ENCODE assay signal across 3 cellular contexts in the genomic region with DNA sequence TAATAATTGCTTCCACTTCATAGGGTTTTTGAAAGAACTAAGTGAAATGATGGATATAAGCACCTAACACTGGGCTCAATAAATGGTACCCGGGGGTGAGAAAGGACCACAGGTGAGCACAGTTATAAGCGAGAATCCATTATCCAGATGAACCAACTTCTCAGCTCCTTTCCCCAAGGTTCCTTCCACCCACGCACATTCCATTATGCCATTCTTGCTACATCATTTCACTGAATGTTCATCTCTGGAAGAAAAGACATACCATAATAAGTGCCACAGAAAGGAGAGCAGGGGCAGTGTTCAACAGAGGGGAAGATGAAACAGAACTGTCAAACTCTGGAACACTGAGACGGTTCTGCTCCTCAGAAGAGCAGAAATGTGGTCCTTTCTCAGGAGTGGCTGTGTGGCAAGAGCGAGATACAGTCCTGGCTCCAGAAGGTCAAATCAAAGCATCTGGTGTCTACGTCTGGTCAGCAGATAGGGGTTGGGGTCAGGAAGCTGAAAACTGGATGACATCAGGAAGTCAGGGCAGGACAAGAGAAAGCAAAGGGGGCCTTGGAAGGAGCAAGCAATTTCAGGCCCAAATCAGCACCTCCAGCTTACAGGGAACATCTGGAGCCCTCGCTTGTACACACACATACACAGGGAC.
TF ChIP-seq lines count a peak whose summit lies in the region.

No MANE protein-coding gene starts in this region.

TF ChIP-seq in HCT116, 20 proteins besides CTCF, POLR2A, EP300 and RAD21 (continued from another document):
- TF ChIP-seq POLR2AphosphoS5 (IDR thresholded peaks at IDR 0.05; ENCODE audit: low read depth, low read length) (no peak), ZNF274 (IDR thresholded peaks at IDR 0.05; ENCODE audit: low read depth, low read length) (no peak), EGR1 (IDR thresholded peaks at IDR 0.05; ENCODE audit: low read depth) (0 out of 2 replicates have a peak, but pooled peaks have one; percentile 28), SIN3A (IDR thresholded peaks at IDR 0.05; ENCODE audit: low read depth) (no peak), JUND (IDR thresholded peaks at IDR 0.05) (no peak)
- TF ChIP-seq, protein P1, sequence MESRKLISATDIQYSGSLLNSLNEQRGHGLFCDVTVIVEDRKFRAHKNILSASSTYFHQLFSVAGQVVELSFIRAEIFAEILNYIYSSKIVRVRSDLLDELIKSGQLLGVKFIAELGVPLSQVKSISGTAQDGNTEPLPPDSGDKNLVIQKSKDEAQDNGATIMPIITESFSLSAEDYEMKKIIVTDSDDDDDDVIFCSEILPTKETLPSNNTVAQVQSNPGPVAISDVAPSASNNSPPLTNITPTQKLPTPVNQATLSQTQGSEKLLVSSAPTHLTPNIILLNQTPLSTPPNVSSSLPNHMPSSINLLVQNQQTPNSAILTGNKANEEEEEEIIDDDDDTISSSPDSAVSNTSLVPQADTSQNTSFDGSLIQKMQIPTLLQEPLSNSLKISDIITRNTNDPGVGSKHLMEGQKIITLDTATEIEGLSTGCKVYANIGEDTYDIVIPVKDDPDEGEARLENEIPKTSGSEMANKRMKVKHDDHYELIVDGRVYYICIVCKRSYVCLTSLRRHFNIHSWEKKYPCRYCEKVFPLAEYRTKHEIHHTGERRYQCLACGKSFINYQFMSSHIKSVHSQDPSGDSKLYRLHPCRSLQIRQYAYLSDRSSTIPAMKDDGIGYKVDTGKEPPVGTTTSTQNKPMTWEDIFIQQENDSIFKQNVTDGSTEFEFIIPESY (IDR thresholded peaks at IDR 0.05; ENCODE audit: extremely low read depth, insufficient replicate concordance, low read length) = no peak

TF ChIP-seq in SK-N-SH, 30 proteins besides CTCF, POLR2A, EP300 and RAD21 (continued from another document):
- TF ChIP-seq, protein P2, sequence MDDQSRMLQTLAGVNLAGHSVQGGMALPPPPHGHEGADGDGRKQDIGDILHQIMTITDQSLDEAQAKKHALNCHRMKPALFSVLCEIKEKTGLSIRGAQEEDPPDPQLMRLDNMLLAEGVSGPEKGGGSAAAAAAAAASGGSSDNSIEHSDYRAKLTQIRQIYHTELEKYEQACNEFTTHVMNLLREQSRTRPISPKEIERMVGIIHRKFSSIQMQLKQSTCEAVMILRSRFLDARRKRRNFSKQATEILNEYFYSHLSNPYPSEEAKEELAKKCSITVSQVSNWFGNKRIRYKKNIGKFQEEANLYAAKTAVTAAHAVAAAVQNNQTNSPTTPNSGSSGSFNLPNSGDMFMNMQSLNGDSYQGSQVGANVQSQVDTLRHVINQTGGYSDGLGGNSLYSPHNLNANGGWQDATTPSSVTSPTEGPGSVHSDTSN (IDR thresholded peaks at IDR 0.05) = no peak
- TF ChIP-seq FOSL2 (IDR thresholded peaks at IDR 0.05; ENCODE audit: borderline replicate concordance, low read depth) (no peak), YY1 (IDR thresholded peaks at IDR 0.05; ENCODE audit: low read depth) (no peak), SMC3 (IDR thresholded peaks at IDR 0.05; ENCODE audit: low read depth, low read length) (no peak), GATA2 (CRISPR knock-in tag; IDR thresholded peaks at IDR 0.05) (no peak), NFIC (IDR thresholded peaks at IDR 0.05; ENCODE audit: borderline replicate concordance) (no peak), RCOR1 (IDR thresholded peaks at IDR 0.05; ENCODE audit: low read length) (no peak), NRF1 (IDR thresholded peaks at IDR 0.05; ENCODE audit: low read depth, low read length) (no peak)
- TF ChIP-seq, protein P1 (IDR thresholded peaks at IDR 0.05; ENCODE audit: borderline replicate concordance, low read depth) = no peak
- TF ChIP-seq, protein P3, sequence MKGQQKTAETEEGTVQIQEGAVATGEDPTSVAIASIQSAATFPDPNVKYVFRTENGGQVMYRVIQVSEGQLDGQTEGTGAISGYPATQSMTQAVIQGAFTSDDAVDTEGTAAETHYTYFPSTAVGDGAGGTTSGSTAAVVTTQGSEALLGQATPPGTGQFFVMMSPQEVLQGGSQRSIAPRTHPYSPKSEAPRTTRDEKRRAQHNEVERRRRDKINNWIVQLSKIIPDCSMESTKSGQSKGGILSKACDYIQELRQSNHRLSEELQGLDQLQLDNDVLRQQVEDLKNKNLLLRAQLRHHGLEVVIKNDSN (IDR thresholded peaks at IDR 0.05; ENCODE audit: borderline replicate concordance, low read depth) = no peak

TF ChIP-seq in WTC11, 78 proteins besides CTCF, POLR2A, EP300 and RAD21 (continued from another document):
- no peak for TF ChIP-seq GTF2I (CRISPR knock-in tag; conservative IDR thresholded peaks at IDR 0.05)
- TF ChIP-seq, protein P4, sequence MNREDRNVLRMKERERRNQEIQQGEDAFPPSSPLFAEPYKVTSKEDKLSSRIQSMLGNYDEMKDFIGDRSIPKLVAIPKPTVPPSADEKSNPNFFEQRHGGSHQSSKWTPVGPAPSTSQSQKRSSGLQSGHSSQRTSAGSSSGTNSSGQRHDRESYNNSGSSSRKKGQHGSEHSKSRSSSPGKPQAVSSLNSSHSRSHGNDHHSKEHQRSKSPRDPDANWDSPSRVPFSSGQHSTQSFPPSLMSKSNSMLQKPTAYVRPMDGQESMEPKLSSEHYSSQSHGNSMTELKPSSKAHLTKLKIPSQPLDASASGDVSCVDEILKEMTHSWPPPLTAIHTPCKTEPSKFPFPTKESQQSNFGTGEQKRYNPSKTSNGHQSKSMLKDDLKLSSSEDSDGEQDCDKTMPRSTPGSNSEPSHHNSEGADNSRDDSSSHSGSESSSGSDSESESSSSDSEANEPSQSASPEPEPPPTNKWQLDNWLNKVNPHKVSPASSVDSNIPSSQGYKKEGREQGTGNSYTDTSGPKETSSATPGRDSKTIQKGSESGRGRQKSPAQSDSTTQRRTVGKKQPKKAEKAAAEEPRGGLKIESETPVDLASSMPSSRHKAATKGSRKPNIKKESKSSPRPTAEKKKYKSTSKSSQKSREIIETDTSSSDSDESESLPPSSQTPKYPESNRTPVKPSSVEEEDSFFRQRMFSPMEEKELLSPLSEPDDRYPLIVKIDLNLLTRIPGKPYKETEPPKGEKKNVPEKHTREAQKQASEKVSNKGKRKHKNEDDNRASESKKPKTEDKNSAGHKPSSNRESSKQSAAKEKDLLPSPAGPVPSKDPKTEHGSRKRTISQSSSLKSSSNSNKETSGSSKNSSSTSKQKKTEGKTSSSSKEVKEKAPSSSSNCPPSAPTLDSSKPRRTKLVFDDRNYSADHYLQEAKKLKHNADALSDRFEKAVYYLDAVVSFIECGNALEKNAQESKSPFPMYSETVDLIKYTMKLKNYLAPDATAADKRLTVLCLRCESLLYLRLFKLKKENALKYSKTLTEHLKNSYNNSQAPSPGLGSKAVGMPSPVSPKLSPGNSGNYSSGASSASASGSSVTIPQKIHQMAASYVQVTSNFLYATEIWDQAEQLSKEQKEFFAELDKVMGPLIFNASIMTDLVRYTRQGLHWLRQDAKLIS (CRISPR knock-in tag; IDR thresholded peaks at IDR 0.05; ENCODE audit: borderline replicate concordance) = no peak
